ENCODE assay signal across 3 cellular contexts in the genomic region with DNA sequence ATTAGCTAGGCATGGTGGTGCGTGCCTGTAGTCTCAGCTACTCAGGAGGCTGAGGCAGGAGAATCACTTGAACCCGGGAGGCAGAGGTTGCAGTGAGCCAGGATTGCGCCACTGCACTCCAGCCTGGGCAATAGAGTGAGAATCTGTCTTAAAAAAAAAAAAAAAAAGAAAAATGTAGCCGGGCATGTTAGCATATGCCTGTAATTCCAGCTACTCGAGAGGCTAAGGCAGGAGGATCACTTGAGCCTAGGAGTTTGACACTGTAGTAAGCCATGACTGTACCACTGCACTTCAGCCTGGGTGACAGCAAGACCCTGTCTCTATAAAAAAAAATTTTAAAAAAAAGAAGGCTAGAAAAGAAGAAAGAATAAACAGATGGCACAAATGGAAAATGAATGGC. TPM values are rescaled to one million over a fixed set of nuclear protein-coding genes. Genes with fewer than 3 reads are reported as not detected.
"Had no signal": no experiment of that assay in that cellular context is flagged by ENCODE, and none has a peak within 500 bp of the region (broad histone marks: within the 10 kb centered on the region; RNA-seq: fewer than 3 reads in every experiment).

No MANE protein-coding gene starts in this region.

RNA-seq across cellular contexts. Expression of a gene that starts 45.0 kb away (rescaled TPM):
- total RNA-seq: ascending aorta had no signal
- polyA plus RNA-seq: urinary bladder had no signal

RNA-seq across cellular contexts. Expression of a gene that starts 46.3 kb away (rescaled TPM):
- total RNA-seq: ascending aorta, SK-MEL-5 had no signal
- polyA plus RNA-seq: urinary bladder had no signal
